8 cellular contexts compared by ENCODE assay signal in genomic region chr6:126040826-126041225, GRCh38. TPM values are rescaled to one million over a fixed set of nuclear protein-coding genes. Genes with fewer than 3 reads are reported as not detected.
DNase-seq lines count a peak whose midpoint lies in the region; ATAC-seq, FAIRE-seq and TF ChIP-seq lines count a peak whose summit lies in the region.

No MANE protein-coding gene starts in this region.

- H4K20me1 ChIP-seq in K562 (replicated peaks; ENCODE audit: control insufficient read depth, insufficient read depth, low read length), result no peaks in the 10 kb centered on the region

- intact Hi-C loops in K562 (cut with micrococcal nuclease), result no loop called here

- TF ChIP-seq EP300 in K562 (IDR thresholded peaks at IDR 0.05; ENCODE audit: low read length), result no peak

- TF ChIP-seq POLR2A in K562 (conservative IDR thresholded peaks at IDR 0.05), result no peak

- H3K9me3 ChIP-seq in K562 (replicated peaks; ENCODE audit: control insufficient read depth, insufficient read depth, low read depth, low read length) (no peaks in the 10 kb centered on the region), liver (ENCODE audit: control insufficient read depth in 4 of 4, low read length in 3 of 4) (no peaks in the 10 kb centered on the region), HAP-1 (no peaks in the 10 kb centered on the region)

- H3K27ac ChIP-seq in K562 (ENCODE audit: extremely low read depth, low read depth, low read length) (no peak overlapping the region), liver (ENCODE audit: low read depth in 1 of 2, low read length in 2 of 2) (peak overlapping the region; percentile 46 to 52)

- no peak overlapping the region for H2AFZ ChIP-seq in K562 (ENCODE audit: low read depth, low read length)

- 0 out of 3 replicates have a peak, but pooled peaks cover 2% of the 10 kb centered on the region for H3K79me2 ChIP-seq in K562 (ENCODE audit: control insufficient read depth, insufficient read depth, low read length)

- H3K36me3 ChIP-seq in K562 (ENCODE audit: control insufficient read depth, insufficient read depth, low read length), result peaks cover 83% of the 10 kb centered on the region
- H3K36me3 ChIP-seq in liver (ENCODE audit: control insufficient read depth in 4 of 4, insufficient read depth in 3 of 4, low read depth in 1 of 4, low read length in 3 of 4), result peaks cover 2 to 25% (median 6%) of the 10 kb centered on the region in 4 donors
- peaks cover 19% of the 10 kb centered on the region for H3K36me3 ChIP-seq in HAP-1 (replicated peaks)

- H3K4me3 ChIP-seq in K562 (no peak overlapping the region), liver (ENCODE audit: low read depth in 1 of 3, low read length in 3 of 3) (no peak overlapping the region), HAP-1 (no peak overlapping the region)

- CTCF ChIA-PET in K562 (lab: Yijun Ruan, JAX; ENCODE audit: low intra/inter-chr PET ratio), result no interaction called here

- ATAC-seq in K562, result no peak
- no peak for ATAC-seq in GM19351 (IDR thresholded peaks at IDR 0.05; ENCODE audit: unreplicated experiment)

- DNase-seq in ACHN (peak; percentile 73), LHCN-M2 (ENCODE audit: low read depth) (peak; percentile 77), K562 (ENCODE audit: extremely low read depth in 1 of 4, low spot score in 3 of 4) (no peak), T-helper 2 cell (no peak), HAP-1 (ENCODE audit: low spot score in 2 of 2) (no peak), OCI-M2 (lab: John Stamatoyannopoulos, UW; ENCODE audit: unreplicated experiment) (no peak)

- BruUV-seq in K562 (replicated peaks; lab: Mats Ljungman, UMichigan), result no TSS peak

- WGBS in K562 (ENCODE audit: insufficient coverage, low coverage, missing lambda C conversion rate), result 100% methylated on average over 1 of the region's 1 CpG
- 79% methylated on average over 1 of the region's 1 CpG for WGBS in liver

- TF ChIP-seq CTCF in K562 (IDR thresholded peaks at IDR 0.05 in 2 of 3, conservative IDR thresholded peaks at IDR 0.05 in 1 of 3; ENCODE audit: insufficient read depth in 2 of 3, low read depth in 1 of 3, low read length in 3 of 3), result no peak
- no peak for TF ChIP-seq CTCF in liver (IDR thresholded peaks at IDR 0.05; ENCODE audit: low read depth, low read length, missing input control)

- H3K9ac ChIP-seq in K562 (ENCODE audit: insufficient read depth in 1 of 2, low read depth in 2 of 2, low read length in 2 of 2), result no peak overlapping the region
- no peak overlapping the region for H3K9ac ChIP-seq in liver (ENCODE audit: low read depth in 1 of 2, low read length in 2 of 2)

- H3K9me1 ChIP-seq in K562 (ENCODE audit: control insufficient read depth, insufficient read depth, low read length), result no peaks in the 10 kb centered on the region

- H3K4me1 ChIP-seq in K562 (replicated peaks in 1 of 2; ENCODE audit: control insufficient read depth in 2 of 2, insufficient read depth in 2 of 2, low read length in 2 of 2), result no peaks in the 10 kb centered on the region
- peaks cover 0 to 6% (median 2%) of the 10 kb centered on the region in 4 donors for H3K4me1 ChIP-seq in liver (ENCODE audit: control insufficient read depth in 4 of 4, insufficient read depth in 4 of 4, low read length in 3 of 4)
- H3K4me1 ChIP-seq in HAP-1, result no peaks in the 10 kb centered on the region; the same call in 1 of the 2 replicates

- no peak for FAIRE-seq in K562 (lab: Jason Lieb, UNC)

- POLR2A ChIA-PET in K562 (lab: Yijun Ruan, JAX), result no interaction called here

- TF ChIP-seq RAD21 in K562 (CRISPR knock-in tag; conservative IDR thresholded peaks at IDR 0.05 in 1 of 2, IDR thresholded peaks at IDR 0.05 in 1 of 2) (no peak), liver (IDR thresholded peaks at IDR 0.05) (peak in 1 of 2 donors; percentile 27)

- H3K27me3 ChIP-seq in K562 (ENCODE audit: control insufficient read depth in 2 of 2, insufficient read depth in 2 of 2, low read length in 2 of 2), result no peaks in the 10 kb centered on the region
- H3K27me3 ChIP-seq in liver (ENCODE audit: control insufficient read depth in 4 of 4, insufficient read depth in 4 of 4, low read length in 3 of 4), result no peaks in the 10 kb centered on the region
- H3K27me3 ChIP-seq in HAP-1 (ENCODE audit: low read depth), result no peaks in the 10 kb centered on the region

- in situ Hi-C loops in ACHN (cut with HindIII; ENCODE audit: low pct_ligation_motif_present, low pct_unique_long_range_greater_than_20kb, low sequenced_read_pairs) (no loop called here), K562 (cut with MboI) (loop anchor here (25.0 kb wide), 2 partner anchors 296 to 1071 kb away; partner anchors contain the start of genes CENPW and RSPO3), HAP-1 (cut with MboI; ENCODE audit: low sequenced_read_pairs) (no loop called here)

- H3K4me2 ChIP-seq in K562 (ENCODE audit: insufficient read depth, low read length), result no peak overlapping the region

TF ChIP-seq in K562, 482 proteins besides CTCF, POLR2A, EP300 and RAD21:
- TF ChIP-seq CEBPG (CRISPR knock-in tag; IDR thresholded peaks at IDR 0.05) (no peak), CEBPG (tag; conservative IDR thresholded peaks at IDR 0.05 in 1 of 2, IDR thresholded peaks at IDR 0.05 in 1 of 2) (peak; percentile 30 to 74; a peak in 3 of 4 replicates)
- TF ChIP-seq, protein P1, sequence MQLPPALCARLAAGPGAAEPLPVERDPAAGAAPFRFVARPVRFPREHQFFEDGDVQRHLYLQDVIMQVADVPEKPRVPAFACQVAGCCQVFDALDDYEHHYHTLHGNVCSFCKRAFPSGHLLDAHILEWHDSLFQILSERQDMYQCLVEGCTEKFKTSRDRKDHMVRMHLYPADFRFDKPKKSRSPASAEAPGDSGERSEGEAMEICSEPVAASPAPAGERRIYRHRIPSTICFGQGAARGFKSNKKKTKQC (CRISPR knock-in tag; IDR thresholded peaks at IDR 0.05), result no peak

TF ChIP-seq in liver, 16 proteins besides CTCF, POLR2A, EP300 and RAD21:
- TF ChIP-seq JUND (IDR thresholded peaks at IDR 0.05), result peak; percentile 73 to 89
- TF ChIP-seq SP1 (IDR thresholded peaks at IDR 0.05), result no peak
- peak; percentile 18 for TF ChIP-seq ATF3 (IDR thresholded peaks at IDR 0.05)
- TF ChIP-seq TAF1 (conservative IDR thresholded peaks at IDR 0.05), result no peak
- no peak for TF ChIP-seq FOXA2 (IDR thresholded peaks at IDR 0.05)
- peak in 1 of 2 donors; percentile 29 for TF ChIP-seq HNF4A (conservative IDR thresholded peaks at IDR 0.05)
- TF ChIP-seq, protein P2, sequence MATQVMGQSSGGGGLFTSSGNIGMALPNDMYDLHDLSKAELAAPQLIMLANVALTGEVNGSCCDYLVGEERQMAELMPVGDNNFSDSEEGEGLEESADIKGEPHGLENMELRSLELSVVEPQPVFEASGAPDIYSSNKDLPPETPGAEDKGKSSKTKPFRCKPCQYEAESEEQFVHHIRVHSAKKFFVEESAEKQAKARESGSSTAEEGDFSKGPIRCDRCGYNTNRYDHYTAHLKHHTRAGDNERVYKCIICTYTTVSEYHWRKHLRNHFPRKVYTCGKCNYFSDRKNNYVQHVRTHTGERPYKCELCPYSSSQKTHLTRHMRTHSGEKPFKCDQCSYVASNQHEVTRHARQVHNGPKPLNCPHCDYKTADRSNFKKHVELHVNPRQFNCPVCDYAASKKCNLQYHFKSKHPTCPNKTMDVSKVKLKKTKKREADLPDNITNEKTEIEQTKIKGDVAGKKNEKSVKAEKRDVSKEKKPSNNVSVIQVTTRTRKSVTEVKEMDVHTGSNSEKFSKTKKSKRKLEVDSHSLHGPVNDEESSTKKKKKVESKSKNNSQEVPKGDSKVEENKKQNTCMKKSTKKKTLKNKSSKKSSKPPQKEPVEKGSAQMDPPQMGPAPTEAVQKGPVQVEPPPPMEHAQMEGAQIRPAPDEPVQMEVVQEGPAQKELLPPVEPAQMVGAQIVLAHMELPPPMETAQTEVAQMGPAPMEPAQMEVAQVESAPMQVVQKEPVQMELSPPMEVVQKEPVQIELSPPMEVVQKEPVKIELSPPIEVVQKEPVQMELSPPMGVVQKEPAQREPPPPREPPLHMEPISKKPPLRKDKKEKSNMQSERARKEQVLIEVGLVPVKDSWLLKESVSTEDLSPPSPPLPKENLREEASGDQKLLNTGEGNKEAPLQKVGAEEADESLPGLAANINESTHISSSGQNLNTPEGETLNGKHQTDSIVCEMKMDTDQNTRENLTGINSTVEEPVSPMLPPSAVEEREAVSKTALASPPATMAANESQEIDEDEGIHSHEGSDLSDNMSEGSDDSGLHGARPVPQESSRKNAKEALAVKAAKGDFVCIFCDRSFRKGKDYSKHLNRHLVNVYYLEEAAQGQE (IDR thresholded peaks at IDR 0.05), result no peak
- TF ChIP-seq EGR1 (IDR thresholded peaks at IDR 0.05; ENCODE audit: low read depth in 2 of 2), result no peak
- no peak for TF ChIP-seq FOXA1 (IDR thresholded peaks at IDR 0.05)
- TF ChIP-seq RXRA (IDR thresholded peaks at IDR 0.05), result peak in 1 of 2 donors; percentile 38
- TF ChIP-seq MAX (IDR thresholded peaks at IDR 0.05), result no peak

RNA-seq across cellular contexts. Expression of gene TRMT11, which starts 54.5 kb away (rescaled TPM):
- total RNA-seq in LHCN-M2 (2014; rRNA removed) (18.8 and 20.7 TPM in 2 replicates), K562 (2014; rRNA removed) (38.2 and 40.5 TPM in 2 replicates), K562 (2014; rRNA removed; fragmentation: Illumina TruSeq; extraction: Trizol) (60.8 and 68.2 TPM in 2 replicates), K562 (2015; rRNA removed; fragmentation: Illumina TruSeq; extraction: Trizol) (47.2 and 53.0 TPM in 2 replicates), K562 (2021) (38.8 and 41.3 TPM in 2 replicates), liver (10 to 100 TPM in 1 of 2 donors, 1 to 10 TPM in 1; 9.9 to 82.3 TPM)
- polyA plus RNA-seq in LHCN-M2 (2012), result 5.0 TPM
- 88.5 and 187 TPM in 2 replicates for total RNA-seq in K562 (2011; cell fraction: chromatin; rRNA removed; ENCODE audit: low replicate concordance)
- total RNA-seq in K562 (2011; cell fraction: nucleolus; rRNA removed), result 41.2 and 47.4 TPM in 2 replicates
- total RNA-seq in K562 (2011; cell fraction: nucleoplasm; rRNA removed), result 59.8 and 74.4 TPM in 2 replicates
- polyA plus RNA-seq in K562 (2011; rRNA removed) (68.1 and 88.0 TPM in 2 replicates), K562 (2014; fragmentation: Illumina TruSeq; extraction: Trizol) (34.8 and 46.8 TPM in 2 replicates), K562 (2014; fragmentation: Nextera tagmentation; extraction: Ambion mirVana) (10 to 100 TPM; 72.4 to 76.3 TPM), K562 (2014; rRNA removed) (59.6 and 59.8 TPM in 2 replicates), liver (10 to 100 TPM; 10.3 to 24.1 TPM)
- 8.9 and 26.0 TPM in 2 replicates for polyA plus RNA-seq in K562 (2011; cell fraction: cytosol; rRNA removed)
- polyA plus RNA-seq in K562 (2011; cell fraction: nucleus; rRNA removed), result 136 and 190 TPM in 2 replicates
- 23.3 and 23.7 TPM in 2 replicates for polyA plus RNA-seq in K562 (2012)
- 99.9 and 108 TPM in 2 replicates for polyA minus RNA-seq in K562 (2011; rRNA and poly(A)+ RNA removed)
- 23.4 and 24.7 TPM in 2 replicates for polyA minus RNA-seq in K562 (2011; cell fraction: cytosol; rRNA and poly(A)+ RNA removed)
- 117 and 147 TPM in 2 replicates for polyA minus RNA-seq in K562 (2011; cell fraction: nucleus; rRNA and poly(A)+ RNA removed)

Comparison
In these comparisons a context has a peak if more than half of its experiments do, and no peak if none do; other contexts are left out.
1. DNase-seq: peak in ACHN (single experiment) and LHCN-M2 (single experiment); none in K562 (0 of 4), T-helper 2 cell (0 of 5), HAP-1 (0 of 2) and OCI-M2 (single experiment).